ENCODE assay signal across 1 cellular context in the genomic region with DNA sequence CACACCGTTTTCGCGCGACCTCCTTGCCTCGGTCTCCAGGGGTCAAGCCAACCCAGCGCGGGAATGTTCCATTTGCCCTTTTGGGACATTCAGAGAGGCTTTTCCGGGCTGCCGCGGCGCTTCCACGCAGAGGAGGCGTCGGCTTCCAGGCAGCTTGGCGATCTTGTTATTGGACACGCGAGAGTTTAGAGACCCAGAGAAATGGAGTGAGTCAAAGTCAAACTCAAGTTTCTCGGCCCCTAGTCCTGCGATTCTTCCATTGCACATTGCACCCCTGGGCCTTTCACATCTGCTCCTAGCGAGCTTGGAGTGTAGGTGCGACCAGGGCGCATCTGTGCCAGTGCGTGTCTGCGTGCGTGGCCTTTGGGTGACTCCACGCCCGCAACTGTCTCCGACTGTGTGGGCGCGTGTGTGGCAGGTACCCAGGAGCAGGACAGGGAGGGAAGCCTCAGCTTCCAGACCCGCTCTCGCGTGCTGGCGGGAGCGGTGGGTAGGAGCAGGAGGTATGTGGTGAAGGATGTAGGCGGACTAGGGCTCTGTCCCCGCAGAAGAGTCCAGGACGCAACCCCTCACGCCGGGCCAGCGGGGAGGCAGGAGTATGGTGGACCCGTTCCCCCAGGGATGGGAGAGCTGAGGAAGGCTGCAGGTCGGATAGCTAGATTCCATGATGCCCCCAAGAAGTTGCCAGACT.
TF ChIP-seq lines count a peak whose summit lies in the region.

No MANE protein-coding gene starts in this region.

TF ChIP-seq in HepG2, 621 proteins besides CTCF, POLR2A, EP300 and RAD21:
- TF ChIP-seq, protein P1, sequence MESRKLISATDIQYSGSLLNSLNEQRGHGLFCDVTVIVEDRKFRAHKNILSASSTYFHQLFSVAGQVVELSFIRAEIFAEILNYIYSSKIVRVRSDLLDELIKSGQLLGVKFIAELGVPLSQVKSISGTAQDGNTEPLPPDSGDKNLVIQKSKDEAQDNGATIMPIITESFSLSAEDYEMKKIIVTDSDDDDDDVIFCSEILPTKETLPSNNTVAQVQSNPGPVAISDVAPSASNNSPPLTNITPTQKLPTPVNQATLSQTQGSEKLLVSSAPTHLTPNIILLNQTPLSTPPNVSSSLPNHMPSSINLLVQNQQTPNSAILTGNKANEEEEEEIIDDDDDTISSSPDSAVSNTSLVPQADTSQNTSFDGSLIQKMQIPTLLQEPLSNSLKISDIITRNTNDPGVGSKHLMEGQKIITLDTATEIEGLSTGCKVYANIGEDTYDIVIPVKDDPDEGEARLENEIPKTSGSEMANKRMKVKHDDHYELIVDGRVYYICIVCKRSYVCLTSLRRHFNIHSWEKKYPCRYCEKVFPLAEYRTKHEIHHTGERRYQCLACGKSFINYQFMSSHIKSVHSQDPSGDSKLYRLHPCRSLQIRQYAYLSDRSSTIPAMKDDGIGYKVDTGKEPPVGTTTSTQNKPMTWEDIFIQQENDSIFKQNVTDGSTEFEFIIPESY (CRISPR knock-in tag; IDR thresholded peaks at IDR 0.05), result peak; percentile 7; the same call in 1 of the 2 replicates
- 0 out of 2 replicates have a peak, but pooled peaks have one; percentile 1 for TF ChIP-seq ZSCAN21 (CRISPR knock-in tag; IDR thresholded peaks at IDR 0.05; ENCODE audit: borderline replicate concordance)
- 0 out of 2 replicates have a peak, but pooled peaks have one; percentile 57 for TF ChIP-seq HES4 (CRISPR knock-in tag; IDR thresholded peaks at IDR 0.05; ENCODE audit: borderline replicate concordance)
- no peak for TF ChIP-seq ZSCAN9 (CRISPR knock-in tag; IDR thresholded peaks at IDR 0.05; ENCODE audit: borderline replicate concordance)
- TF ChIP-seq, protein P2, sequence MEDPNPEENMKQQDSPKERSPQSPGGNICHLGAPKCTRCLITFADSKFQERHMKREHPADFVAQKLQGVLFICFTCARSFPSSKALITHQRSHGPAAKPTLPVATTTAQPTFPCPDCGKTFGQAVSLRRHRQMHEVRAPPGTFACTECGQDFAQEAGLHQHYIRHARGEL (CRISPR knock-in tag; IDR thresholded peaks at IDR 0.05), result 0 out of 2 replicates have a peak, but pooled peaks have one; percentile 3
- no peak for TF ChIP-seq ATRX (CRISPR knock-in tag; IDR thresholded peaks at IDR 0.05; ENCODE audit: borderline replicate concordance)
- TF ChIP-seq ZNF704 (CRISPR knock-in tag; IDR thresholded peaks at IDR 0.05; ENCODE audit: borderline replicate concordance), result 0 out of 2 replicates have a peak, but pooled peaks have one; percentile 12
- TF ChIP-seq ZNF773 (CRISPR knock-in tag; IDR thresholded peaks at IDR 0.05; ENCODE audit: borderline replicate concordance), result no peak
- 0 out of 2 replicates have a peak, but pooled peaks have one; percentile 2 for TF ChIP-seq ZNF362 (CRISPR knock-in tag; IDR thresholded peaks at IDR 0.05; ENCODE audit: borderline replicate concordance)
- no peak for TF ChIP-seq SRSF1 (optimal IDR thresholded peaks at IDR 0.05; ENCODE audit: low read depth, low read length)
- TF ChIP-seq CREM (IDR thresholded peaks at IDR 0.05), result no peak
- TF ChIP-seq CREM (CRISPR knock-in tag; IDR thresholded peaks at IDR 0.05), result no peak
- TF ChIP-seq ZNF274 (CRISPR knock-in tag; IDR thresholded peaks at IDR 0.05), result no peak
- 0 out of 2 replicates have a peak, but pooled peaks have one; percentile 7 for TF ChIP-seq NCOA2 (CRISPR knock-in tag; IDR thresholded peaks at IDR 0.05)
- TF ChIP-seq ZBTB14 (CRISPR knock-in tag; IDR thresholded peaks at IDR 0.05), result no peak
- TF ChIP-seq EZH2 (conservative IDR thresholded peaks at IDR 0.05; ENCODE audit: low read depth, low read length), result 0 out of 2 replicates have a peak, but pooled peaks have one; percentile 26
